ENCODE assay signal across 8 cellular contexts in genomic region chr20:24993337-24994185, GRCh38. TPM values are rescaled to one million over a fixed set of nuclear protein-coding genes. Genes with fewer than 3 reads are reported as not detected.
DNase-seq lines count a peak whose midpoint lies in the region; ATAC-seq, FAIRE-seq and TF ChIP-seq lines count a peak whose summit lies in the region.

No MANE protein-coding gene starts in this region.

- in situ Hi-C loops in GM13976 (cut with MboI; ENCODE audit: low sequenced_read_pairs, unreplicated experiment) = loop anchor here (10.0 kb wide), 2 partner anchors 181 to 411 kb away; partner anchors contain the start of gene GINS1

- intact Hi-C loops in left cardiac atrium (cut with DNase I) = loop anchor here (2.0 to 10.0 kb wide), 6 partner anchors 71 to 405 kb away; partner anchors contain the start of gene ENTPD6 (in 1 of the 2)

- TF ChIP-seq CTCF in retinal pigment epithelial cell (conservative IDR thresholded peaks at IDR 0.05; ENCODE audit: low read depth, low read length) (peak; percentile 32), GM13976 (IDR thresholded peaks at IDR 0.05; ENCODE audit: borderline replicate concordance, control extremely low read depth, extremely low read depth, insufficient read depth, missing control alignments) (no peak)

- H3K9me3 Mint-ChIP-seq in activated CD4-positive, alpha-beta T cell treated with anti-CD3 and anti-CD28 coated beads, Interleukin-2, amount 10 ng/mL, durations not matched to agents 7 days and 5 days = no peaks in the 10 kb centered on the region
- H3K9me3 Mint-ChIP-seq in activated naive CD8-positive, alpha-beta T cell treated with anti-CD3 and anti-CD28 coated beads, Interleukin-2, amount 50 U/mL, for 24 hours = no peaks in the 10 kb centered on the region

- peaks cover 20% of the 10 kb centered on the region for H3K36me3 Mint-ChIP-seq in activated CD4-positive, alpha-beta T cell treated with anti-CD3 and anti-CD28 coated beads, Interleukin-2, amount 10 ng/mL, durations not matched to agents 7 days and 5 days (ENCODE audit: low read depth)
- H3K36me3 Mint-ChIP-seq in activated naive CD8-positive, alpha-beta T cell treated with anti-CD3 and anti-CD28 coated beads, Interleukin-2, amount 50 U/mL, for 24 hours (ENCODE audit: low read depth) = peaks cover 9% of the 10 kb centered on the region

- DNase-seq in activated CD4-positive, alpha-beta T cell treated with anti-CD3 and anti-CD28 coated beads, Interleukin-2, amount 10 ng/mL, durations not matched to agents 7 days and 5 days = no peak
- no peak for DNase-seq in activated CD4-positive, alpha-beta T cell treated with anti-CD3 and anti-CD28 coated beads, Interleukin-2, amount 50 U/mL, for 48 hours
- DNase-seq in NCI-H2029 treated with DMSO at 0.1 percent for 48 hours (lab: John Stamatoyannopoulos, UW) (peak; percentile 80), left cardiac atrium (no peak), retinal pigment epithelial cell (ENCODE audit: low read depth) (no peak), GM13976 (ENCODE audit: low spot score) (no peak), RCC 7860 (ENCODE audit: low spot score) (no peak)
- DNase-seq in activated naive CD8-positive, alpha-beta T cell treated with anti-CD3 and anti-CD28 coated beads, Interleukin-2, amount 50 U/mL, for 24 hours = no peak

- peaks cover 5% of the 10 kb centered on the region for H3K27me3 Mint-ChIP-seq in activated CD4-positive, alpha-beta T cell treated with anti-CD3 and anti-CD28 coated beads, Interleukin-2, amount 10 ng/mL, durations not matched to agents 7 days and 5 days
- no peaks in the 10 kb centered on the region for H3K27me3 Mint-ChIP-seq in activated naive CD8-positive, alpha-beta T cell treated with anti-CD3 and anti-CD28 coated beads, Interleukin-2, amount 50 U/mL, for 24 hours

- POLR2A ChIA-PET in activated CD4-positive, alpha-beta T cell treated with anti-CD3 and anti-CD28 coated beads, Interleukin-2, amount 10 ng/mL, durations not matched to agents 7 days and 5 days (lab: Charles Lee) = no interaction called here

- CTCF ChIA-PET in activated CD4-positive, alpha-beta T cell treated with anti-CD3 and anti-CD28 coated beads, Interleukin-2, amount 10 ng/mL, durations not matched to agents 7 days and 5 days (lab: Charles Lee) = interaction anchor here (0.7 to 3.7 kb wide), 8 partner anchors 29 to 405 kb away, joined by 3 to 50 read pairs (median 3); partner anchors contain the start of gene ACSS1

- ATAC-seq in activated naive CD8-positive, alpha-beta T cell treated with anti-CD3 and anti-CD28 coated beads, Interleukin-2, amount 50 U/mL, for 24 hours = no peak
- ATAC-seq in left cardiac atrium = peak; percentile 8 to 13

- peaks cover 49% of the 10 kb centered on the region for H3K4me1 Mint-ChIP-seq in activated CD4-positive, alpha-beta T cell treated with anti-CD3 and anti-CD28 coated beads, Interleukin-2, amount 10 ng/mL, durations not matched to agents 7 days and 5 days
- peaks cover 48% of the 10 kb centered on the region for H3K4me1 Mint-ChIP-seq in activated naive CD8-positive, alpha-beta T cell treated with anti-CD3 and anti-CD28 coated beads, Interleukin-2, amount 50 U/mL, for 24 hours

- FAIRE-seq in RCC 7860 (lab: Jason Lieb, UNC) = no peak

- H3K27ac Mint-ChIP-seq in activated CD4-positive, alpha-beta T cell treated with anti-CD3 and anti-CD28 coated beads, Interleukin-2, amount 10 ng/mL, durations not matched to agents 7 days and 5 days = peak overlapping the region; percentile 97
- H3K27ac Mint-ChIP-seq in activated naive CD8-positive, alpha-beta T cell treated with anti-CD3 and anti-CD28 coated beads, Interleukin-2, amount 50 U/mL, for 24 hours = peak overlapping the region; percentile 91

- H3K4me3 ChIP-seq in retinal pigment epithelial cell (ENCODE audit: low read length) = peak overlapping the region; percentile 88

- peak overlapping the region; percentile 97 for H3K4me3 Mint-ChIP-seq in activated CD4-positive, alpha-beta T cell treated with anti-CD3 and anti-CD28 coated beads, Interleukin-2, amount 10 ng/mL, durations not matched to agents 7 days and 5 days
- peak overlapping the region; percentile 97 for H3K4me3 Mint-ChIP-seq in activated naive CD8-positive, alpha-beta T cell treated with anti-CD3 and anti-CD28 coated beads, Interleukin-2, amount 50 U/mL, for 24 hours

RNA-seq across cellular contexts. Expression of gene APMAP, which starts 1.0 kb away (rescaled TPM):
- total RNA-seq in activated CD4-positive, alpha-beta T cell treated with anti-CD3 and anti-CD28 coated beads, Interleukin-2, amount 10 ng/mL, durations not matched to agents 7 days and 5 days = 10 to 100 TPM; 38.7 to 41.3 TPM
- 10 to 100 TPM; 47.0 to 52.2 TPM for total RNA-seq in left cardiac atrium

RNA-seq across cellular contexts. Expression of gene CST7, which starts 44.5 kb away (rescaled TPM):
- 10 to 100 TPM; 25.9 to 26.7 TPM for total RNA-seq in activated CD4-positive, alpha-beta T cell treated with anti-CD3 and anti-CD28 coated beads, Interleukin-2, amount 10 ng/mL, durations not matched to agents 7 days and 5 days
- 1 to 10 TPM; 1.7 to 2.7 TPM for total RNA-seq in left cardiac atrium

Comparison
In these comparisons a context has a peak if more than half of its experiments do, and no peak if none do; other contexts are left out.
1. RNA of gene CST7, which starts 44.5 kb away (total RNA-seq): 25.9 to 26.7 TPM in activated CD4-positive, alpha-beta T cell treated with anti-CD3 and anti-CD28 coated beads, Interleukin-2, amount 10 ng/mL, durations not matched to agents 7 days and 5 days; 1.7 to 2.7 TPM in left cardiac atrium; every median in the first group is over 4 times any median in the second.